16 cellular contexts compared by ENCODE assay signal in genomic region chr3:196677353-196677752, GRCh38. TPM values are rescaled to one million over a fixed set of nuclear protein-coding genes. Genes with fewer than 3 reads are reported as not detected.
DNase-seq lines count a peak whose midpoint lies in the region; TF ChIP-seq lines count a peak whose summit lies in the region.
"Had no signal": no experiment of that assay in that cellular context is flagged by ENCODE, and none has a peak within 500 bp of the region (broad histone marks: within the 10 kb centered on the region; RNA-seq: fewer than 3 reads in every experiment).

No MANE protein-coding gene starts in this region.

- no peak overlapping the region for H3K27ac Mint-ChIP-seq in T-helper 2 cell treated with Interferon-gamma antibody and Interleukin-4, amounts not matched to agents 5 μg/mL and 100 μg/mL, for 36 hours
- H3K27ac Mint-ChIP-seq in CD14-positive monocyte: peak overlapping the region; percentile 47 to 90 (median 82)
- peak overlapping the region; percentile 76 for H3K27ac Mint-ChIP-seq in dendritic cell treated with granulocyte-macrophage colony-stimulating factor and Interleukin-4, amounts not matched to agents 40 ng/mL and 50 ng/mL, for 4 days
- H3K27ac Mint-ChIP-seq: H9 had no signal

- H3K4me3 ChIP-seq in neutrophil (ENCODE audit: low read depth in 1 of 2, low read length in 1 of 2) (no peak overlapping the region), SJCRH30 (no peak overlapping the region)

- intact Hi-C loops in CD14-positive monocyte (cut with micrococcal nuclease): no loop called here
- intact Hi-C loops in dendritic cell treated with granulocyte-macrophage colony-stimulating factor and Interleukin-4, amounts not matched to agents 40 ng/mL and 50 ng/mL, for 4 days (cut with micrococcal nuclease): no loop called here

- H3K27me3 Mint-ChIP-seq in T-helper 2 cell treated with Interferon-gamma antibody and Interleukin-4, amounts not matched to agents 5 μg/mL and 100 μg/mL, for 36 hours (ENCODE audit: low read depth): no peaks in the 10 kb centered on the region
- no peaks in the 10 kb centered on the region for H3K27me3 Mint-ChIP-seq in CD14-positive monocyte (ENCODE audit: low read depth in 3 of 3)
- H3K27me3 Mint-ChIP-seq in dendritic cell treated with granulocyte-macrophage colony-stimulating factor and Interleukin-4, amounts not matched to agents 40 ng/mL and 50 ng/mL, for 4 days: no peaks in the 10 kb centered on the region
- H3K27me3 Mint-ChIP-seq: CD8-positive, alpha-beta memory T cell had no signal

- peaks cover 11% of the 10 kb centered on the region for H3K36me3 Mint-ChIP-seq in T-helper 2 cell treated with Interferon-gamma antibody and Interleukin-4, amounts not matched to agents 5 μg/mL and 100 μg/mL, for 36 hours (ENCODE audit: low read depth)
- H3K36me3 Mint-ChIP-seq in CD14-positive monocyte: peaks cover 20 to 27% of the 10 kb centered on the region in 2 donors
- H3K36me3 Mint-ChIP-seq in dendritic cell treated with granulocyte-macrophage colony-stimulating factor and Interleukin-4, amounts not matched to agents 40 ng/mL and 50 ng/mL, for 4 days (ENCODE audit: low read depth): peaks cover 45% of the 10 kb centered on the region

- DNase-seq in T-helper 2 cell treated with Interferon-gamma antibody and Interleukin-4, amounts not matched to agents 5 μg/mL and 100 μg/mL, for 36 hours (ENCODE audit: low spot score): no peak
- DNase-seq in T-helper 2 cell (no peak), CD14-positive monocyte (ENCODE audit: low spot score) (no peak), NCI-H446 treated with DMSO at 0.1 percent for 48 hours (lab: John Stamatoyannopoulos, UW) (no peak), SJCRH30 (no peak), DMS153 treated with DMSO at 0.1 percent for 48 hours (lab: John Stamatoyannopoulos, UW; ENCODE audit: unreplicated experiment) (no peak)
- DNase-seq: CD8-positive, alpha-beta memory T cell; DMS53; GF-D8; GOT3; H9 had no signal

- peak overlapping the region; percentile 29 for H3K27ac ChIP-seq in neutrophil
- H3K27ac ChIP-seq in SJCRH30: no peak overlapping the region
- H3K27ac ChIP-seq: 22Rv1, C4-2B had no signal

- H3K4me3 Mint-ChIP-seq in T-helper 2 cell treated with Interferon-gamma antibody and Interleukin-4, amounts not matched to agents 5 μg/mL and 100 μg/mL, for 36 hours: peak overlapping the region; percentile 36
- no peak overlapping the region for H3K4me3 Mint-ChIP-seq in CD14-positive monocyte
- no peak overlapping the region for H3K4me3 Mint-ChIP-seq in dendritic cell treated with granulocyte-macrophage colony-stimulating factor and Interleukin-4, amounts not matched to agents 40 ng/mL and 50 ng/mL, for 4 days
- H3K4me3 Mint-ChIP-seq: CD8-positive, alpha-beta memory T cell; H9 had no signal

- H3K9me3 ChIP-seq in neutrophil: no peaks in the 10 kb centered on the region
- H3K9me3 ChIP-seq in SJCRH30 (replicated peaks): no peaks in the 10 kb centered on the region; the same call in 1 of the 2 replicates
- H3K9me3 ChIP-seq: Caco-2 had no signal

- H3K4me1 ChIP-seq in neutrophil (ENCODE audit: control insufficient read depth in 1 of 2, insufficient read depth in 1 of 2, low read depth in 1 of 2, low read length in 1 of 2) (peaks cover 18% of the 10 kb centered on the region in 2 experiments), SJCRH30 (no peaks in the 10 kb centered on the region)
- H3K4me1 ChIP-seq: Caco-2 had no signal

- H3K9me3 Mint-ChIP-seq in T-helper 2 cell treated with Interferon-gamma antibody and Interleukin-4, amounts not matched to agents 5 μg/mL and 100 μg/mL, for 36 hours: peaks cover 6% of the 10 kb centered on the region
- peaks cover 0 to 5% (median 0%) of the 10 kb centered on the region in 7 donors for H3K9me3 Mint-ChIP-seq in CD14-positive monocyte
- no peaks in the 10 kb centered on the region for H3K9me3 Mint-ChIP-seq in dendritic cell treated with granulocyte-macrophage colony-stimulating factor and Interleukin-4, amounts not matched to agents 40 ng/mL and 50 ng/mL, for 4 days
- H3K9me3 Mint-ChIP-seq: CD8-positive, alpha-beta memory T cell had no signal

- H3K27me3 ChIP-seq in neutrophil (no peaks in the 10 kb centered on the region), SJCRH30 (no peaks in the 10 kb centered on the region; the same call in 1 of the 2 replicates)

- H3K36me3 ChIP-seq in neutrophil: no peaks in the 10 kb centered on the region
- H3K36me3 ChIP-seq in SJCRH30: no peaks in the 10 kb centered on the region

- TF ChIP-seq CTCF in CD14-positive monocyte (IDR thresholded peaks at IDR 0.05) (no peak), neutrophil (IDR thresholded peaks at IDR 0.05) (no peak)

- H3K4me1 Mint-ChIP-seq in T-helper 2 cell treated with Interferon-gamma antibody and Interleukin-4, amounts not matched to agents 5 μg/mL and 100 μg/mL, for 36 hours (ENCODE audit: low read depth): peaks cover 20% of the 10 kb centered on the region
- peaks cover 19% of the 10 kb centered on the region for H3K4me1 Mint-ChIP-seq in CD14-positive monocyte
- H3K4me1 Mint-ChIP-seq in dendritic cell treated with granulocyte-macrophage colony-stimulating factor and Interleukin-4, amounts not matched to agents 40 ng/mL and 50 ng/mL, for 4 days (ENCODE audit: low read depth): peaks cover 30% of the 10 kb centered on the region

RNA-seq across cellular contexts. Expression of gene CEP19, which starts 34.7 kb away (rescaled TPM):
- 1 to 10 TPM; 2.7 to 3.2 TPM for polyA plus RNA-seq in CD14-positive monocyte
- total RNA-seq in SJCRH30 (2014; rRNA removed; shearing (Covaris generic)): 1.7 and 2.7 TPM in 2 replicates

RNA-seq across cellular contexts. Expression of gene PIGX, which starts 34.8 kb away (rescaled TPM):
- polyA plus RNA-seq in CD14-positive monocyte: 10 to 100 TPM; 29.8 to 44.9 TPM
- 34.7 and 47.1 TPM in 2 replicates for total RNA-seq in SJCRH30 (2014; rRNA removed; shearing (Covaris generic))

RNA-seq across cellular contexts. Expression of gene NRROS, which starts 37.9 kb away (rescaled TPM):
- 1 to 10 TPM; 5.9 to 7.5 TPM for polyA plus RNA-seq in CD14-positive monocyte
- not detected in 2 replicates for total RNA-seq in SJCRH30 (2014; rRNA removed; shearing (Covaris generic))
